Comparison of ENCODE assay signal across 14 cellular contexts in genomic region chr19:42093505-42093904, GRCh38. TPM values are rescaled to one million over a fixed set of nuclear protein-coding genes. Genes with fewer than 3 reads are reported as not detected.
A peak's percentile ranks its signal among the peaks of the same experiment; 100 is the strongest.
DNase-seq lines count a peak whose midpoint lies in the region; ATAC-seq and TF ChIP-seq lines count a peak whose summit lies in the region.
"Had no signal": no experiment of that assay in that cellular context is flagged by ENCODE, and none has a peak within 500 bp of the region (broad histone marks: within the 10 kb centered on the region; RNA-seq: fewer than 3 reads in every experiment).

No MANE protein-coding gene starts in this region.

- no peak overlapping the region for H2BK120ac ChIP-seq in neuronal stem cell (ENCODE audit: low read depth, low read length)

- no peaks in the 10 kb centered on the region for H3K27me3 Mint-ChIP-seq in stimulated activated naive B cell treated with anti-CD40 and anti-IgM and Interleukin-4, amounts not matched to agents 10 μg/mL and 1 μg/mL and 100 μg/mL, for 72 hours
- H3K27me3 Mint-ChIP-seq: CD8-positive, alpha-beta memory T cell; IgD-negative memory B cell had no signal

- H2BK5ac ChIP-seq in neuronal stem cell (ENCODE audit: low read length): no peak overlapping the region

- H2AK5ac ChIP-seq in neuronal stem cell (ENCODE audit: low read depth, low read length): no peak overlapping the region

- H3K36me3 ChIP-seq in H7 (replicated peaks; ENCODE audit: control insufficient read depth, insufficient read depth, low read length) (no peaks in the 10 kb centered on the region), WERI-Rb-1 (no peaks in the 10 kb centered on the region), neuronal stem cell (replicated peaks in 1 of 2; ENCODE audit: control insufficient read depth in 2 of 2, insufficient read depth in 2 of 2, low read length in 2 of 2) (peaks cover 0 to 1% of the 10 kb centered on the region in 2 donors)
- H3K36me3 ChIP-seq: BE2C had no signal

- H4K91ac ChIP-seq in neuronal stem cell (ENCODE audit: low read depth, low read length, poor library complexity): no peak overlapping the region

- peak overlapping the region; percentile 62 for H3K27ac ChIP-seq in WERI-Rb-1
- no peak overlapping the region for H3K27ac ChIP-seq in neuronal stem cell (replicated peaks; ENCODE audit: low read length)

- H3K27ac Mint-ChIP-seq in stimulated activated naive B cell treated with anti-CD40 and anti-IgM and Interleukin-4, amounts not matched to agents 10 μg/mL and 1 μg/mL and 100 μg/mL, for 72 hours: peak overlapping the region; percentile 84

- no peak for ATAC-seq in stimulated activated naive B cell treated with anti-CD40 and anti-IgM and Interleukin-4, amounts not matched to agents 10 μg/mL and 1 μg/mL and 100 μg/mL, for 72 hours (replicated peaks)
- ATAC-seq in HG03469 (IDR thresholded peaks at IDR 0.05; ENCODE audit: unreplicated experiment): no peak

- no peaks in the 10 kb centered on the region for H3K79me1 ChIP-seq in neuronal stem cell (ENCODE audit: low read depth, low read length)

- H3K4me3 Mint-ChIP-seq in stimulated activated naive B cell treated with anti-CD40 and anti-IgM and Interleukin-4, amounts not matched to agents 10 μg/mL and 1 μg/mL and 100 μg/mL, for 72 hours: no peak overlapping the region
- H3K4me3 Mint-ChIP-seq: CD8-positive, alpha-beta memory T cell had no signal

- peaks cover 52 to 64% of the 10 kb centered on the region in 2 donors for H3K36me3 Mint-ChIP-seq in stimulated activated naive B cell treated with anti-CD40 and anti-IgM and Interleukin-4, amounts not matched to agents 10 μg/mL and 1 μg/mL and 100 μg/mL, for 72 hours

- peak overlapping the region; percentile 38 for H2BK15ac ChIP-seq in neuronal stem cell (ENCODE audit: low read length)

- H3K27me3 ChIP-seq in H7 (ENCODE audit: control insufficient read depth, insufficient read depth, low read length) (no peaks in the 10 kb centered on the region; the same call in 1 of the 2 replicates), WERI-Rb-1 (ENCODE audit: insufficient read depth, low read depth, severe bottlenecking) (no peaks in the 10 kb centered on the region), neuronal stem cell (ENCODE audit: control insufficient read depth in 3 of 3, insufficient read depth in 3 of 3, low read depth in 1 of 3, low read length in 3 of 3) (peaks cover 2 to 7% (median 4%) of the 10 kb centered on the region in 3 experiments)
- H3K27me3 ChIP-seq: BE2C had no signal

- no CpG with 5 or more reads among the region's 4 CpGs for WGBS in neuronal stem cell (ENCODE audit: extremely low coverage in 2 of 2, insufficient read length in 2 of 2, insufficient replicate concordance in 1 of 2), 2 donors

- H3K23ac ChIP-seq in neuronal stem cell (ENCODE audit: low read depth, low read length, poor library complexity): no peak overlapping the region

- H3K4me3 ChIP-seq in H7 (ENCODE audit: insufficient read depth, low read depth, low read length) (no peak overlapping the region), WERI-Rb-1 (ENCODE audit: low read depth, low read length) (no peak overlapping the region), neuronal stem cell (ENCODE audit: low read length in 2 of 2) (no peak overlapping the region)

- H3K18ac ChIP-seq in neuronal stem cell (ENCODE audit: low read length): peak overlapping the region; percentile 29

- H2BK12ac ChIP-seq in neuronal stem cell (ENCODE audit: low read length): peak overlapping the region; percentile 16

- no peak for TF ChIP-seq CTCF in WERI-Rb-1 (IDR thresholded peaks at IDR 0.05; ENCODE audit: low read depth, low read length)

- peaks cover 7 to 8% of the 10 kb centered on the region in 2 donors for H3K4me1 ChIP-seq in neuronal stem cell (ENCODE audit: control insufficient read depth in 2 of 2, insufficient read depth in 1 of 2, low read depth in 1 of 2, low read length in 2 of 2)

- H3K9me3 Mint-ChIP-seq in stimulated activated naive B cell treated with anti-CD40 and anti-IgM and Interleukin-4, amounts not matched to agents 10 μg/mL and 1 μg/mL and 100 μg/mL, for 72 hours: no peaks in the 10 kb centered on the region
- H3K9me3 Mint-ChIP-seq: CD8-positive, alpha-beta memory T cell; IgD-negative memory B cell had no signal

- H3K4me2 ChIP-seq in neuronal stem cell (ENCODE audit: insufficient read depth, low read length, poor library complexity, severe bottlenecking): no peak overlapping the region

- peaks cover 40 to 61% of the 10 kb centered on the region in 2 donors for H3K4me1 Mint-ChIP-seq in stimulated activated naive B cell treated with anti-CD40 and anti-IgM and Interleukin-4, amounts not matched to agents 10 μg/mL and 1 μg/mL and 100 μg/mL, for 72 hours

- no peak overlapping the region for H3K9ac ChIP-seq in neuronal stem cell (ENCODE audit: low read depth, low read length, poor library complexity)

- H3K4ac ChIP-seq in neuronal stem cell (ENCODE audit: low read length): no peak overlapping the region

- no peak overlapping the region for H3K14ac ChIP-seq in neuronal stem cell (ENCODE audit: low read length)

- DNase-seq in H7: peak; percentile 30
- DNase-seq in WERI-Rb-1: peak; percentile 44
- no peak for DNase-seq in neuronal stem cell (ENCODE audit: low spot score)
- DNase-seq in stimulated activated naive B cell treated with anti-CD40 and anti-IgM and Interleukin-4, amounts not matched to agents 10 μg/mL and 1 μg/mL and 100 μg/mL, for 72 hours: no peak
- no peak for DNase-seq in NCI-H128 (lab: John Stamatoyannopoulos, UW; ENCODE audit: unreplicated experiment)
- no peak for DNase-seq in activated T-cell treated with anti-CD3 and anti-CD28 coated beads, Interleukin-2, amount 50 U/mL, for 1 hour
- DNase-seq: BE2C; Caco-2; CD8-positive, alpha-beta memory T cell; DND-41; GDM1; HCEC 1CT had no signal

- H4K8ac ChIP-seq in neuronal stem cell (ENCODE audit: low read depth, low read length): no peak overlapping the region

- H3K9me3 ChIP-seq in WERI-Rb-1 (ENCODE audit: severe bottlenecking): no peaks in the 10 kb centered on the region
- H3K9me3 ChIP-seq in neuronal stem cell (replicated peaks in 1 of 2; ENCODE audit: control insufficient read depth in 2 of 2, insufficient read depth in 1 of 2, low read depth in 1 of 2, low read length in 2 of 2): no peaks in the 10 kb centered on the region
- H3K9me3 ChIP-seq: BE2C, Caco-2 had no signal

- peak overlapping the region; percentile 73 for H2AFZ ChIP-seq in neuronal stem cell (ENCODE audit: low read length)

RNA-seq across cellular contexts. Expression of gene ZNF574, which starts 17.5 kb away (rescaled TPM):
- 44.0 and 45.4 TPM in 2 replicates for total RNA-seq in H7 (2014; rRNA removed; shearing (Covaris generic))
- 13.3 TPM for polyA plus RNA-seq in neuronal stem cell (2013, experiment 1 of 2)
- polyA plus RNA-seq in neuronal stem cell (2013, experiment 2 of 2): 13.5 TPM

RNA-seq across cellular contexts. Expression of gene GRIK5, which starts 23.5 kb away (rescaled TPM):
- 15.7 and 16.4 TPM in 2 replicates for total RNA-seq in H7 (2014; rRNA removed; shearing (Covaris generic))
- 21.6 TPM for polyA plus RNA-seq in neuronal stem cell (2013, experiment 1 of 2)
- 21.7 TPM for polyA plus RNA-seq in neuronal stem cell (2013, experiment 2 of 2)
- polyA plus RNA-seq: CD8-positive, alpha-beta memory T cell; IgD-negative memory B cell had no signal

RNA-seq across cellular contexts. Expression of gene POU2F2, which starts 38.7 kb away (rescaled TPM):
- 0.90 and 2.4 TPM in 2 replicates for total RNA-seq in H7 (2014; rRNA removed; shearing (Covaris generic))
- polyA plus RNA-seq in neuronal stem cell (2013, experiment 1 of 2): 2.4 TPM
- polyA plus RNA-seq in neuronal stem cell (2013, experiment 2 of 2): 2.5 TPM

Comparison
In these comparisons a context has a peak if more than half of its experiments do, and no peak if none do; other contexts are left out.
1. DNase-seq: peak in H7 (single experiment) and WERI-Rb-1 (single experiment); none in neuronal stem cell (single experiment), stimulated activated naive B cell treated with anti-CD40 and anti-IgM and Interleukin-4, amounts not matched to agents 10 μg/mL and 1 μg/mL and 100 μg/mL, for 72 hours (single experiment), NCI-H128 (single experiment) and activated T-cell treated with anti-CD3 and anti-CD28 coated beads, Interleukin-2, amount 50 U/mL, for 1 hour (single experiment).